Comparison of ENCODE assay signal across 9 cellular contexts in the genomic region with DNA sequence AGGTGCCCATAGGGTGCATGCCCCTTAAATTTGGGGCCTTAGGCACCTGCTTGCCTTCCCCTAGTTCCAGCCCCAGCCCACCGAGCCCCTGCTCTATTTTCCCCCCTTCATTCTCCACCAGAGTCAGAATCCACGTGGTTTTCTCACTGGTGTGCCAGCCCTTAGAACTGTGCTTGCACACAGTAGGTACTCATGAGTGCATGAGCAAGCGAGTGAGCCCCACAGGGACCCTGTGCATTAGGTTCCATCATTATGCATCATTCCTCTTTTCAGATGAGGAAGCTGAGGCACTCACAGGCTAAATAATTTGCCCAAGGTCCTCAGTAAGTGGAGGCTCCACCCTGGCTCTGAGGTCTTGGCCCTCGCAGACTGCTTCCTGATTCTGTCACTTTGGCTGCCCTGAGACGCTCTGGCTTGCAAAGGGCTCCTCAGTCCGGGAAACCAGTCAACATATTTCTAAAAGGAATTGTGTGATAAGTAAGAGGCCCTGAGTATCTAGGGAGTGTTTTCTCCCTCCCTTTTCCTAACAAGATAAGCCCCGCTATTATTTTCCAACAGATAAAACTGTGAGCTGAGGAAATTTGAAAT.
DNase-seq lines count a peak whose midpoint lies in the region; TF ChIP-seq lines count a peak whose summit lies in the region.
"Had no signal": no experiment of that assay in that cellular context is flagged by ENCODE, and none has a peak within 500 bp of the region (broad histone marks: within the 10 kb centered on the region; RNA-seq: fewer than 3 reads in every experiment).

No MANE protein-coding gene starts in this region.

- H3K9ac ChIP-seq in muscle layer of colon (ENCODE audit: low read length) = peak overlapping the region; percentile 66
- H3K9ac ChIP-seq in Karpas-422 (ENCODE audit: low read length) = no peak overlapping the region

- peaks cover 25% of the 10 kb centered on the region for H3K36me3 Mint-ChIP-seq in dendritic cell treated with granulocyte-macrophage colony-stimulating factor and Interleukin-4, amounts not matched to agents 40 ng/mL and 50 ng/mL, for 4 days (ENCODE audit: low read depth)
- H3K36me3 Mint-ChIP-seq in endothelial cell (ENCODE audit: low read depth, unreplicated experiment) = no peaks in the 10 kb centered on the region

- no peak overlapping the region for H3K4me2 ChIP-seq in Karpas-422 (ENCODE audit: low read depth, low read length, poor library complexity, severe bottlenecking)

- H3K9me3 ChIP-seq in AG04450 (ENCODE audit: control insufficient read depth, insufficient read depth, low read length) (peaks cover 10% of the 10 kb centered on the region), muscle layer of colon (ENCODE audit: low read length) (no peaks in the 10 kb centered on the region), Karpas-422 (ENCODE audit: low read length) (no peaks in the 10 kb centered on the region)

- H3K27me3 ChIP-seq in AG04450 (ENCODE audit: control insufficient read depth, insufficient read depth, low read length) (no peaks in the 10 kb centered on the region), muscle layer of colon (ENCODE audit: control insufficient read depth in 1 of 2, insufficient read depth in 2 of 2, low read length in 2 of 2) (no peaks in the 10 kb centered on the region), Karpas-422 (ENCODE audit: low read length) (no peaks in the 10 kb centered on the region)

- peak overlapping the region; percentile 98 for H3K27ac Mint-ChIP-seq in dendritic cell treated with granulocyte-macrophage colony-stimulating factor and Interleukin-4, amounts not matched to agents 40 ng/mL and 50 ng/mL, for 4 days
- H3K27ac Mint-ChIP-seq in endothelial cell (ENCODE audit: unreplicated experiment) = no peak overlapping the region

- intact Hi-C loops in dendritic cell treated with granulocyte-macrophage colony-stimulating factor and Interleukin-4, amounts not matched to agents 40 ng/mL and 50 ng/mL, for 4 days (cut with micrococcal nuclease) = loop anchor here (5.0 kb wide), 1 partner anchor 41 kb away; no protein-coding TSS in a partner anchor

- POLR2A ChIA-PET in AG04450 (lab: Yijun Ruan, JAX) = interaction anchor here (1.0 to 3.8 kb wide), 17 partner anchors 8 to 177 kb away, joined by 3 to 39 read pairs (median 5); a partner anchor contains a TSS

- peak overlapping the region; percentile 28 for H3K4me3 Mint-ChIP-seq in dendritic cell treated with granulocyte-macrophage colony-stimulating factor and Interleukin-4, amounts not matched to agents 40 ng/mL and 50 ng/mL, for 4 days
- no peak overlapping the region for H3K4me3 Mint-ChIP-seq in endothelial cell (ENCODE audit: unreplicated experiment)

- no peaks in the 10 kb centered on the region for H4K20me1 ChIP-seq in Karpas-422 (ENCODE audit: insufficient read depth, low read depth, low read length)

- peaks cover 92% of the 10 kb centered on the region for H3K4me1 Mint-ChIP-seq in dendritic cell treated with granulocyte-macrophage colony-stimulating factor and Interleukin-4, amounts not matched to agents 40 ng/mL and 50 ng/mL, for 4 days (ENCODE audit: low read depth)
- peaks cover 5% of the 10 kb centered on the region for H3K4me1 Mint-ChIP-seq in endothelial cell (ENCODE audit: unreplicated experiment)

- H3K79me2 ChIP-seq in Karpas-422 (ENCODE audit: low read length) = no peaks in the 10 kb centered on the region

- DNase-seq in AG04450 (ENCODE audit: low read depth, low spot score) (no peak), NOMO-1 (lab: John Stamatoyannopoulos, UW; ENCODE audit: unreplicated experiment in 2 of 2) (peak; percentile 83 to 90), endothelial cell (ENCODE audit: low spot score) (no peak), Karpas-422 (no peak)
- DNase-seq in stimulated activated CD4-positive, alpha-beta T cell treated with anti-CD3 and anti-CD28 coated beads, Interleukin-1b, Interleukin-23, amount 100 ng/mL, for 48 hours = no peak
- no peak for DNase-seq in activated CD4-positive, CD25-positive, alpha-beta regulatory T cell treated with anti-CD3 and anti-CD28 coated beads, Interleukin-2, amount 50 U/mL, for 72 hours
- DNase-seq: NCI-H774 had no signal

- peak overlapping the region; percentile 100 for H3K27ac ChIP-seq in AG04450 (ENCODE audit: low read depth, low read length)
- peak overlapping the region; percentile 78 for H3K27ac ChIP-seq in muscle layer of colon (ENCODE audit: low read depth, low read length)
- H3K27ac ChIP-seq in Karpas-422 (ENCODE audit: low read length) = no peak overlapping the region

- peaks cover 20% of the 10 kb centered on the region for H3K9me3 Mint-ChIP-seq in dendritic cell treated with granulocyte-macrophage colony-stimulating factor and Interleukin-4, amounts not matched to agents 40 ng/mL and 50 ng/mL, for 4 days
- no peaks in the 10 kb centered on the region for H3K9me3 Mint-ChIP-seq in endothelial cell (ENCODE audit: unreplicated experiment)

- H3K9me2 ChIP-seq in Karpas-422 (replicated peaks; ENCODE audit: insufficient read depth, low read length) = no peaks in the 10 kb centered on the region

- TF ChIP-seq CTCF in AG04450 (IDR thresholded peaks at IDR 0.05; ENCODE audit: low read depth, low read length) = no peak
- no peak for TF ChIP-seq CTCF in endothelial cell (IDR thresholded peaks at IDR 0.05; ENCODE audit: unreplicated experiment)

- H2AFZ ChIP-seq in Karpas-422 (ENCODE audit: low read length) = no peak overlapping the region

- H3K4me3 ChIP-seq in AG04450 (ENCODE audit: low read depth, low read length) (no peak overlapping the region), muscle layer of colon (ENCODE audit: low read depth in 1 of 2, low read length in 2 of 2) (peak overlapping the region in 1 of 2 donors; percentile 8), Karpas-422 (ENCODE audit: low read length) (no peak overlapping the region)

- CTCF ChIA-PET in AG04450 (lab: Charles Lee) = interaction anchor here (0.6 to 2.2 kb wide), 5 partner anchors 13 to 179 kb away, joined by 3 to 4 read pairs (median 4); no protein-coding TSS in a partner anchor

- no peaks in the 10 kb centered on the region for H3K27me3 Mint-ChIP-seq in dendritic cell treated with granulocyte-macrophage colony-stimulating factor and Interleukin-4, amounts not matched to agents 40 ng/mL and 50 ng/mL, for 4 days
- peaks cover 13% of the 10 kb centered on the region for H3K27me3 Mint-ChIP-seq in endothelial cell (ENCODE audit: unreplicated experiment)

- H3K4me1 ChIP-seq in muscle layer of colon (ENCODE audit: insufficient read depth, low read length) (peaks cover 45% of the 10 kb centered on the region), Karpas-422 (ENCODE audit: low read length) (no peaks in the 10 kb centered on the region)

- no peaks in the 10 kb centered on the region for H3K36me3 ChIP-seq in muscle layer of colon (ENCODE audit: insufficient read depth, low read length)
- H3K36me3 ChIP-seq in Karpas-422 (ENCODE audit: insufficient read depth, low read length) = no peaks in the 10 kb centered on the region

Comparison
In these comparisons a context has a peak if more than half of its experiments do, and no peak if none do; other contexts are left out.
1. DNase-seq: peak in NOMO-1 (2 of 2); none in AG04450 (single experiment), stimulated activated CD4-positive, alpha-beta T cell treated with anti-CD3 and anti-CD28 coated beads, Interleukin-1b, Interleukin-23, amount 100 ng/mL, for 48 hours (single experiment), activated CD4-positive, CD25-positive, alpha-beta regulatory T cell treated with anti-CD3 and anti-CD28 coated beads, Interleukin-2, amount 50 U/mL, for 72 hours (single experiment), endothelial cell (single experiment) and Karpas-422 (single experiment).